In genomic region chr7:5528071-5528814, GRCh38 we compare ENCODE assay signal across 1 cellular context.
TF ChIP-seq lines count a peak whose summit lies in the region.

No MANE protein-coding gene starts in this region.

TF ChIP-seq in HepG2, 621 proteins besides CTCF, POLR2A, EP300 and RAD21 (continued from another document and continues in another):
- TF ChIP-seq ZBTB25 (CRISPR knock-in tag; IDR thresholded peaks at IDR 0.05) (no peak), ZNF766 (CRISPR knock-in tag; IDR thresholded peaks at IDR 0.05; ENCODE audit: borderline replicate concordance) (0 out of 2 replicates have a peak, but pooled peaks have one; percentile 28), ZNF572 (CRISPR knock-in tag; IDR thresholded peaks at IDR 0.05) (no peak), CHD2 (IDR thresholded peaks at IDR 0.05; ENCODE audit: low read depth, low read length) (no peak), ZNF543 (CRISPR knock-in tag; IDR thresholded peaks at IDR 0.05) (no peak), ZNF317 (CRISPR knock-in tag; IDR thresholded peaks at IDR 0.05) (no peak), ZFP36L2 (CRISPR knock-in tag; IDR thresholded peaks at IDR 0.05) (no peak), KIAA2018 (CRISPR knock-in tag; IDR thresholded peaks at IDR 0.05; ENCODE audit: borderline replicate concordance) (no peak), ARHGAP35 (CRISPR knock-in tag; IDR thresholded peaks at IDR 0.05; ENCODE audit: borderline replicate concordance) (no peak), BRD4 (CRISPR knock-in tag; IDR thresholded peaks at IDR 0.05) (no peak), ARNTL (CRISPR knock-in tag; IDR thresholded peaks at IDR 0.05) (no peak), RBM22 (optimal IDR thresholded peaks at IDR 0.05; ENCODE audit: low read length) (peak; percentile 71), GFI1 (CRISPR knock-in tag; IDR thresholded peaks at IDR 0.05; ENCODE audit: borderline replicate concordance) (no peak), ZSCAN29 (CRISPR knock-in tag; conservative IDR thresholded peaks at IDR 0.05) (no peak), MIXL1 (CRISPR knock-in tag; IDR thresholded peaks at IDR 0.05) (no peak), ZNF44 (CRISPR knock-in tag; IDR thresholded peaks at IDR 0.05) (no peak), SNAPC2 (CRISPR knock-in tag; IDR thresholded peaks at IDR 0.05) (no peak), ZNF672 (CRISPR knock-in tag; IDR thresholded peaks at IDR 0.05) (0 out of 2 replicates have a peak, but pooled peaks have one; percentile 58), FOXP4 (CRISPR knock-in tag; IDR thresholded peaks at IDR 0.05) (no peak), KLF12 (CRISPR knock-in tag; IDR thresholded peaks at IDR 0.05; ENCODE audit: borderline replicate concordance) (no peak), CBX2 (IDR thresholded peaks at IDR 0.05; ENCODE audit: low read depth, low read length) (no peak), CBX2 (CRISPR knock-in tag; IDR thresholded peaks at IDR 0.05; ENCODE audit: low read depth) (no peak), RXRB (CRISPR knock-in tag; IDR thresholded peaks at IDR 0.05; ENCODE audit: borderline replicate concordance) (no peak), ZNF446 (CRISPR knock-in tag; IDR thresholded peaks at IDR 0.05) (no peak), ZNF879 (CRISPR knock-in tag; IDR thresholded peaks at IDR 0.05) (no peak), RARG (CRISPR knock-in tag; IDR thresholded peaks at IDR 0.05; ENCODE audit: low read depth) (no peak), REXO4 (CRISPR knock-in tag; IDR thresholded peaks at IDR 0.05; ENCODE audit: borderline replicate concordance) (no peak), MAFG (CRISPR knock-in tag; IDR thresholded peaks at IDR 0.05) (no peak), ZNF264 (CRISPR knock-in tag; IDR thresholded peaks at IDR 0.05) (no peak), ISL2 (CRISPR knock-in tag; IDR thresholded peaks at IDR 0.05) (no peak), NCOA2 (CRISPR knock-in tag; IDR thresholded peaks at IDR 0.05) (no peak), NFKBIZ (CRISPR knock-in tag; IDR thresholded peaks at IDR 0.05) (no peak), MTA1 (CRISPR knock-in tag; IDR thresholded peaks at IDR 0.05; ENCODE audit: borderline replicate concordance) (no peak), ZNF567 (CRISPR knock-in tag; IDR thresholded peaks at IDR 0.05; ENCODE audit: borderline replicate concordance) (no peak), SMAD9 (CRISPR knock-in tag; IDR thresholded peaks at IDR 0.05) (no peak), JUND (CRISPR knock-in tag; IDR thresholded peaks at IDR 0.05) (no peak), ZNF713 (CRISPR knock-in tag; IDR thresholded peaks at IDR 0.05) (no peak), ZNF558 (CRISPR knock-in tag; IDR thresholded peaks at IDR 0.05; ENCODE audit: borderline replicate concordance) (no peak)
- TF ChIP-seq, protein P1, sequence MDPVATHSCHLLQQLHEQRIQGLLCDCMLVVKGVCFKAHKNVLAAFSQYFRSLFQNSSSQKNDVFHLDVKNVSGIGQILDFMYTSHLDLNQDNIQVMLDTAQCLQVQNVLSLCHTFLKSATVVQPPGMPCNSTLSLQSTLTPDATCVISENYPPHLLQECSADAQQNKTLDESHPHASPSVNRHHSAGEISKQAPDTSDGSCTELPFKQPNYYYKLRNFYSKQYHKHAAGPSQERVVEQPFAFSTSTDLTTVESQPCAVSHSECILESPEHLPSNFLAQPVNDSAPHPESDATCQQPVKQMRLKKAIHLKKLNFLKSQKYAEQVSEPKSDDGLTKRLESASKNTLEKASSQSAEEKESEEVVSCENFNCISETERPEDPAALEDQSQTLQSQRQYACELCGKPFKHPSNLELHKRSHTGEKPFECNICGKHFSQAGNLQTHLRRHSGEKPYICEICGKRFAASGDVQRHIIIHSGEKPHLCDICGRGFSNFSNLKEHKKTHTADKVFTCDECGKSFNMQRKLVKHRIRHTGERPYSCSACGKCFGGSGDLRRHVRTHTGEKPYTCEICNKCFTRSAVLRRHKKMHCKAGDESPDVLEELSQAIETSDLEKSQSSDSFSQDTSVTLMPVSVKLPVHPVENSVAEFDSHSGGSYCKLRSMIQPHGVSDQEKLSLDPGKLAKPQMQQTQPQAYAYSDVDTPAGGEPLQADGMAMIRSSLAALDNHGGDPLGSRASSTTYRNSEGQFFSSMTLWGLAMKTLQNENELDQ (CRISPR knock-in tag; IDR thresholded peaks at IDR 0.05; ENCODE audit: borderline replicate concordance), result no peak
- TF ChIP-seq, protein P2, sequence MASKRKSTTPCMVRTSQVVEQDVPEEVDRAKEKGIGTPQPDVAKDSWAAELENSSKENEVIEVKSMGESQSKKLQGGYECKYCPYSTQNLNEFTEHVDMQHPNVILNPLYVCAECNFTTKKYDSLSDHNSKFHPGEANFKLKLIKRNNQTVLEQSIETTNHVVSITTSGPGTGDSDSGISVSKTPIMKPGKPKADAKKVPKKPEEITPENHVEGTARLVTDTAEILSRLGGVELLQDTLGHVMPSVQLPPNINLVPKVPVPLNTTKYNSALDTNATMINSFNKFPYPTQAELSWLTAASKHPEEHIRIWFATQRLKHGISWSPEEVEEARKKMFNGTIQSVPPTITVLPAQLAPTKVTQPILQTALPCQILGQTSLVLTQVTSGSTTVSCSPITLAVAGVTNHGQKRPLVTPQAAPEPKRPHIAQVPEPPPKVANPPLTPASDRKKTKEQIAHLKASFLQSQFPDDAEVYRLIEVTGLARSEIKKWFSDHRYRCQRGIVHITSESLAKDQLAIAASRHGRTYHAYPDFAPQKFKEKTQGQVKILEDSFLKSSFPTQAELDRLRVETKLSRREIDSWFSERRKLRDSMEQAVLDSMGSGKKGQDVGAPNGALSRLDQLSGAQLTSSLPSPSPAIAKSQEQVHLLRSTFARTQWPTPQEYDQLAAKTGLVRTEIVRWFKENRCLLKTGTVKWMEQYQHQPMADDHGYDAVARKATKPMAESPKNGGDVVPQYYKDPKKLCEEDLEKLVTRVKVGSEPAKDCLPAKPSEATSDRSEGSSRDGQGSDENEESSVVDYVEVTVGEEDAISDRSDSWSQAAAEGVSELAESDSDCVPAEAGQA (IDR thresholded peaks at IDR 0.05; ENCODE audit: low read depth), result no peak
- TF ChIP-seq, protein P2 (CRISPR knock-in tag; IDR thresholded peaks at IDR 0.05; ENCODE audit: borderline replicate concordance), result no peak
- TF ChIP-seq, protein P3, sequence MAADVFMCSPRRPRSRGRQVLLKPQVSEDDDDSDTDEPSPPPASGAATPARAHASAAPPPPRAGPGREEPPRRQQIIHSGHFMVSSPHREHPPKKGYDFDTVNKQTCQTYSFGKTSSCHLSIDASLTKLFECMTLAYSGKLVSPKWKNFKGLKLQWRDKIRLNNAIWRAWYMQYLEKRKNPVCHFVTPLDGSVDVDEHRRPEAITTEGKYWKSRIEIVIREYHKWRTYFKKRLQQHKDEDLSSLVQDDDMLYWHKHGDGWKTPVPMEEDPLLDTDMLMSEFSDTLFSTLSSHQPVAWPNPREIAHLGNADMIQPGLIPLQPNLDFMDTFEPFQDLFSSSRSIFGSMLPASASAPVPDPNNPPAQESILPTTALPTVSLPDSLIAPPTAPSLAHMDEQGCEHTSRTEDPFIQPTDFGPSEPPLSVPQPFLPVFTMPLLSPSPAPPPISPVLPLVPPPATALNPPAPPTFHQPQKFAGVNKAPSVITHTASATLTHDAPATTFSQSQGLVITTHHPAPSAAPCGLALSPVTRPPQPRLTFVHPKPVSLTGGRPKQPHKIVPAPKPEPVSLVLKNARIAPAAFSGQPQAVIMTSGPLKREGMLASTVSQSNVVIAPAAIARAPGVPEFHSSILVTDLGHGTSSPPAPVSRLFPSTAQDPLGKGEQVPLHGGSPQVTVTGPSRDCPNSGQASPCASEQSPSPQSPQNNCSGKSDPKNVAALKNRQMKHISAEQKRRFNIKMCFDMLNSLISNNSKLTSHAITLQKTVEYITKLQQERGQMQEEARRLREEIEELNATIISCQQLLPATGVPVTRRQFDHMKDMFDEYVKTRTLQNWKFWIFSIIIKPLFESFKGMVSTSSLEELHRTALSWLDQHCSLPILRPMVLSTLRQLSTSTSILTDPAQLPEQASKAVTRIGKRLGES (CRISPR knock-in tag; IDR thresholded peaks at IDR 0.05; ENCODE audit: borderline replicate concordance), result no peak
